ENCODE assay signal across 1 cellular context in the genomic region with DNA sequence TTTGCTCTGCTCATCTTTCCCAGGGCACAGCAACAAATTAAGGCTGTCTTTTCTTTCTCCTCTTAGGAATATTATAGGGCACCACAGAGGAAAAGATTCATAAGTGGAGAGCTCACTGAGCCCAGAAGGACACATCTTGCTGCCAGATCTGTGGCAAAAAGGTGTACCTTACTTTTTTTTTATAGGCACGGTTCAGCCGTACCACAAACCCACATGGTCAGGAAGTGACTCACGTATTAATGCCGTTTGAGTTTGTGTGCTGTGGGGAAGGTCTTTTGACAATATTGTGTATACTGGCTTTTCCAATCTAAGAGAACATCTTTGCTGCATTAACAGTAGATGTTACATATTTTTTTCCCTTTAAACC.
TF ChIP-seq lines count a peak whose summit lies in the region.

No MANE protein-coding gene starts in this region.

TF ChIP-seq in K562, 482 proteins besides CTCF, POLR2A, EP300 and RAD21 (continued from another document and continues in another):
- peak; percentile 38; the same call in 1 of the 2 replicates for TF ChIP-seq TCF3 (CRISPR knock-in tag; IDR thresholded peaks at IDR 0.05)
- TF ChIP-seq EWSR1 (IDR thresholded peaks at IDR 0.05; ENCODE audit: borderline replicate concordance, low read depth, partially characterized antibody): no peak
- peak; percentile 56; the same call in 1 of the 2 replicates for TF ChIP-seq TEAD4 (IDR thresholded peaks at IDR 0.05; ENCODE audit: low read length)
- no peak for TF ChIP-seq TEAD4 (CRISPR knock-in tag; IDR thresholded peaks at IDR 0.05; ENCODE audit: borderline replicate concordance)
- TF ChIP-seq FOXK2 (conservative IDR thresholded peaks at IDR 0.05 in 1 of 2, IDR thresholded peaks at IDR 0.05 in 1 of 2; ENCODE audit: low read depth in 2 of 2): 0 out of 4 replicates have a peak, but pooled peaks of 1 of the 2 experiments have one; percentile 26
- TF ChIP-seq, protein P1, sequence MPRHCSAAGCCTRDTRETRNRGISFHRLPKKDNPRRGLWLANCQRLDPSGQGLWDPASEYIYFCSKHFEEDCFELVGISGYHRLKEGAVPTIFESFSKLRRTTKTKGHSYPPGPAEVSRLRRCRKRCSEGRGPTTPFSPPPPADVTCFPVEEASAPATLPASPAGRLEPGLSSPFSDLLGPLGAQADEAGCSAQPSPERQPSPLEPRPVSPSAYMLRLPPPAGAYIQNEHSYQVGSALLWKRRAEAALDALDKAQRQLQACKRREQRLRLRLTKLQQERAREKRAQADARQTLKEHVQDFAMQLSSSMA (CRISPR knock-in tag; IDR thresholded peaks at IDR 0.05): no peak
- TF ChIP-seq, protein P2, sequence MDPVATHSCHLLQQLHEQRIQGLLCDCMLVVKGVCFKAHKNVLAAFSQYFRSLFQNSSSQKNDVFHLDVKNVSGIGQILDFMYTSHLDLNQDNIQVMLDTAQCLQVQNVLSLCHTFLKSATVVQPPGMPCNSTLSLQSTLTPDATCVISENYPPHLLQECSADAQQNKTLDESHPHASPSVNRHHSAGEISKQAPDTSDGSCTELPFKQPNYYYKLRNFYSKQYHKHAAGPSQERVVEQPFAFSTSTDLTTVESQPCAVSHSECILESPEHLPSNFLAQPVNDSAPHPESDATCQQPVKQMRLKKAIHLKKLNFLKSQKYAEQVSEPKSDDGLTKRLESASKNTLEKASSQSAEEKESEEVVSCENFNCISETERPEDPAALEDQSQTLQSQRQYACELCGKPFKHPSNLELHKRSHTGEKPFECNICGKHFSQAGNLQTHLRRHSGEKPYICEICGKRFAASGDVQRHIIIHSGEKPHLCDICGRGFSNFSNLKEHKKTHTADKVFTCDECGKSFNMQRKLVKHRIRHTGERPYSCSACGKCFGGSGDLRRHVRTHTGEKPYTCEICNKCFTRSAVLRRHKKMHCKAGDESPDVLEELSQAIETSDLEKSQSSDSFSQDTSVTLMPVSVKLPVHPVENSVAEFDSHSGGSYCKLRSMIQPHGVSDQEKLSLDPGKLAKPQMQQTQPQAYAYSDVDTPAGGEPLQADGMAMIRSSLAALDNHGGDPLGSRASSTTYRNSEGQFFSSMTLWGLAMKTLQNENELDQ (CRISPR knock-in tag; IDR thresholded peaks at IDR 0.05; ENCODE audit: borderline replicate concordance): no peak
- TF ChIP-seq, protein P3, sequence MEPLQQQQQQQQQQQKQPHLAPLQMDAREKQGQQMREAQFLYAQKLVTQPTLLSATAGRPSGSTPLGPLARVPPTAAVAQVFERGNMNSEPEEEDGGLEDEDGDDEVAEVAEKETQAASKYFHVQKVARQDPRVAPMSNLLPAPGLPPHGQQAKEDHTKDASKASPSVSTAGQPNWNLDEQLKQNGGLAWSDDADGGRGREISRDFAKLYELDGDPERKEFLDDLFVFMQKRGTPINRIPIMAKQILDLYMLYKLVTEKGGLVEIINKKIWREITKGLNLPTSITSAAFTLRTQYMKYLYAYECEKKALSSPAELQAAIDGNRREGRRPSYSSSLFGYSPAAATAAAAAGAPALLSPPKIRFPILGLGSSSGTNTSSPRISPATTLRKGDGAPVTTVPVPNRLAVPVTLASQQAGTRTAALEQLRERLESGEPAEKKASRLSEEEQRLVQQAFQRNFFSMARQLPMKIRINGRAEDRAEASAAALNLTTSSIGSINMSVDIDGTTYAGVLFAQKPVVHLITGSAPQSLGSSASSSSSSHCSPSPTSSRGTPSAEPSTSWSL (CRISPR knock-in tag; IDR thresholded peaks at IDR 0.05; ENCODE audit: borderline replicate concordance): no peak
- TF ChIP-seq, protein P4, sequence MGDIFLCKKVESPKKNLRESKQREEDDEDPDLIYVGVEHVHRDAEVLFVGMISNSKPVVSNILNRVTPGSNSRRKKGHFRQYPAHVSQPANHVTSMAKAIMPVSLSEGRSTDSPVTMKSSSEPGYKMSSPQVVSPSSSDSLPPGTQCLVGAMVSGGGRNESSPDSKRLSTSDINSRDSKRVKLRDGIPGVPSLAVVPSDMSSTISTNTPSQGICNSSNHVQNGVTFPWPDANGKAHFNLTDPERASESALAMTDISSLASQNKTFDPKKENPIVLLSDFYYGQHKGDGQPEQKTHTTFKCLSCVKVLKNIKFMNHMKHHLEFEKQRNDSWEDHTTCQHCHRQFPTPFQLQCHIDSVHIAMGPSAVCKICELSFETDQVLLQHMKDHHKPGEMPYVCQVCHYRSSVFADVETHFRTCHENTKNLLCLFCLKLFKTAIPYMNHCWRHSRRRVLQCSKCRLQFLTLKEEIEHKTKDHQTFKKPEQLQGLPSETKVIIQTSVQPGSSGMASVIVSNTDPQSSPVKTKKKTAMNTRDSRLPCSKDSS (IDR thresholded peaks at IDR 0.05; ENCODE audit: low read depth, partially characterized antibody): no peak
- TF ChIP-seq EHMT2 (IDR thresholded peaks at IDR 0.05): no peak
- TF ChIP-seq ZNF764 (CRISPR knock-in tag; IDR thresholded peaks at IDR 0.05; ENCODE audit: low read depth): no peak
- TF ChIP-seq CTBP1 (IDR thresholded peaks at IDR 0.05; ENCODE audit: borderline replicate concordance): 0 out of 2 replicates have a peak, but pooled peaks have one; percentile 14
- TF ChIP-seq CBFA2T3 (IDR thresholded peaks at IDR 0.05): peak; percentile 44; the same call in 1 of the 2 replicates
- no peak for TF ChIP-seq SMARCA5 (IDR thresholded peaks at IDR 0.05)
- TF ChIP-seq, protein P5, sequence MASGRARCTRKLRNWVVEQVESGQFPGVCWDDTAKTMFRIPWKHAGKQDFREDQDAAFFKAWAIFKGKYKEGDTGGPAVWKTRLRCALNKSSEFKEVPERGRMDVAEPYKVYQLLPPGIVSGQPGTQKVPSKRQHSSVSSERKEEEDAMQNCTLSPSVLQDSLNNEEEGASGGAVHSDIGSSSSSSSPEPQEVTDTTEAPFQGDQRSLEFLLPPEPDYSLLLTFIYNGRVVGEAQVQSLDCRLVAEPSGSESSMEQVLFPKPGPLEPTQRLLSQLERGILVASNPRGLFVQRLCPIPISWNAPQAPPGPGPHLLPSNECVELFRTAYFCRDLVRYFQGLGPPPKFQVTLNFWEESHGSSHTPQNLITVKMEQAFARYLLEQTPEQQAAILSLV (tag; IDR thresholded peaks at IDR 0.05): no peak
- no peak for TF ChIP-seq TCF7 (IDR thresholded peaks at IDR 0.05; ENCODE audit: borderline replicate concordance)
- no peak for TF ChIP-seq KLF13 (tag; IDR thresholded peaks at IDR 0.05; ENCODE audit: borderline replicate concordance, low read depth)
- no peak for TF ChIP-seq KDM5B (IDR thresholded peaks at IDR 0.05; ENCODE audit: insufficient replicate concordance, low read depth, low read length)
- TF ChIP-seq JUNB (CRISPR knock-in tag; conservative IDR thresholded peaks at IDR 0.05): no peak
- TF ChIP-seq FOXM1 (IDR thresholded peaks at IDR 0.05; ENCODE audit: low read depth): no peak
- TF ChIP-seq FOXM1 (CRISPR knock-in tag; IDR thresholded peaks at IDR 0.05; ENCODE audit: low read depth): no peak
- TF ChIP-seq SP1 (CRISPR knock-in tag; IDR thresholded peaks at IDR 0.05): no peak
- TF ChIP-seq ATF1 (CRISPR knock-in tag; IDR thresholded peaks at IDR 0.05): no peak
- TF ChIP-seq ATF1 (tag; IDR thresholded peaks at IDR 0.05): no peak
- no peak for TF ChIP-seq ZNF274 (IDR thresholded peaks at IDR 0.05; ENCODE audit: borderline replicate concordance, low read depth, low read length)
- no peak for TF ChIP-seq ZFX (CRISPR knock-in tag; IDR thresholded peaks at IDR 0.05)
- no peak for TF ChIP-seq SPI1 (IDR thresholded peaks at IDR 0.05; ENCODE audit: borderline replicate concordance, low read depth, low read length)
- TF ChIP-seq, protein P6, sequence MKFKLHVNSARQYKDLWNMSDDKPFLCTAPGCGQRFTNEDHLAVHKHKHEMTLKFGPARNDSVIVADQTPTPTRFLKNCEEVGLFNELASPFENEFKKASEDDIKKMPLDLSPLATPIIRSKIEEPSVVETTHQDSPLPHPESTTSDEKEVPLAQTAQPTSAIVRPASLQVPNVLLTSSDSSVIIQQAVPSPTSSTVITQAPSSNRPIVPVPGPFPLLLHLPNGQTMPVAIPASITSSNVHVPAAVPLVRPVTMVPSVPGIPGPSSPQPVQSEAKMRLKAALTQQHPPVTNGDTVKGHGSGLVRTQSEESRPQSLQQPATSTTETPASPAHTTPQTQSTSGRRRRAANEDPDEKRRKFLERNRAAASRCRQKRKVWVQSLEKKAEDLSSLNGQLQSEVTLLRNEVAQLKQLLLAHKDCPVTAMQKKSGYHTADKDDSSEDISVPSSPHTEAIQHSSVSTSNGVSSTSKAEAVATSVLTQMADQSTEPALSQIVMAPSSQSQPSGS (CRISPR knock-in tag; IDR thresholded peaks at IDR 0.05): no peak
- TF ChIP-seq CAMTA2 (CRISPR knock-in tag; conservative IDR thresholded peaks at IDR 0.05): no peak
- TF ChIP-seq ARID1B (IDR thresholded peaks at IDR 0.05): peak; percentile 79
- TF ChIP-seq, protein P7, sequence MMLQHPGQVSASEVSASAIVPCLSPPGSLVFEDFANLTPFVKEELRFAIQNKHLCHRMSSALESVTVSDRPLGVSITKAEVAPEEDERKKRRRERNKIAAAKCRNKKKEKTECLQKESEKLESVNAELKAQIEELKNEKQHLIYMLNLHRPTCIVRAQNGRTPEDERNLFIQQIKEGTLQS (IDR thresholded peaks at IDR 0.05): peak; percentile 66
- TF ChIP-seq, protein P7 (CRISPR knock-in tag; conservative IDR thresholded peaks at IDR 0.05): no peak
- peak; percentile 87 for TF ChIP-seq DPF2 (IDR thresholded peaks at IDR 0.05)
- no peak for TF ChIP-seq MTF1 (CRISPR knock-in tag; IDR thresholded peaks at IDR 0.05; ENCODE audit: borderline replicate concordance)
- peak; percentile 58; the same call in 1 of the 2 replicates for TF ChIP-seq SMARCC2 (IDR thresholded peaks at IDR 0.05; ENCODE audit: low read depth)
- peak; percentile 92 for TF ChIP-seq ZNF384 (IDR thresholded peaks at IDR 0.05; ENCODE audit: low read depth, low read length)
- TF ChIP-seq RBBP5 (IDR thresholded peaks at IDR 0.05; ENCODE audit: borderline replicate concordance, insufficient read depth, low read length, poor library complexity, severe bottlenecking): no peak
- TF ChIP-seq TAL1 (IDR thresholded peaks at IDR 0.05): no peak
- TF ChIP-seq, protein P8, sequence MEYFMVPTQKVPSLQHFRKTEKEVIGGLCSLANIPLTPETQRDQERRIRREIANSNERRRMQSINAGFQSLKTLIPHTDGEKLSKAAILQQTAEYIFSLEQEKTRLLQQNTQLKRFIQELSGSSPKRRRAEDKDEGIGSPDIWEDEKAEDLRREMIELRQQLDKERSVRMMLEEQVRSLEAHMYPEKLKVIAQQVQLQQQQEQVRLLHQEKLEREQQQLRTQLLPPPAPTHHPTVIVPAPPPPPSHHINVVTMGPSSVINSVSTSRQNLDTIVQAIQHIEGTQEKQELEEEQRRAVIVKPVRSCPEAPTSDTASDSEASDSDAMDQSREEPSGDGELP (CRISPR knock-in tag; IDR thresholded peaks at IDR 0.05; ENCODE audit: borderline replicate concordance): no peak
- no peak for TF ChIP-seq MXI1 (IDR thresholded peaks at IDR 0.05; ENCODE audit: low read depth, low read length)
- TF ChIP-seq, protein P9, sequence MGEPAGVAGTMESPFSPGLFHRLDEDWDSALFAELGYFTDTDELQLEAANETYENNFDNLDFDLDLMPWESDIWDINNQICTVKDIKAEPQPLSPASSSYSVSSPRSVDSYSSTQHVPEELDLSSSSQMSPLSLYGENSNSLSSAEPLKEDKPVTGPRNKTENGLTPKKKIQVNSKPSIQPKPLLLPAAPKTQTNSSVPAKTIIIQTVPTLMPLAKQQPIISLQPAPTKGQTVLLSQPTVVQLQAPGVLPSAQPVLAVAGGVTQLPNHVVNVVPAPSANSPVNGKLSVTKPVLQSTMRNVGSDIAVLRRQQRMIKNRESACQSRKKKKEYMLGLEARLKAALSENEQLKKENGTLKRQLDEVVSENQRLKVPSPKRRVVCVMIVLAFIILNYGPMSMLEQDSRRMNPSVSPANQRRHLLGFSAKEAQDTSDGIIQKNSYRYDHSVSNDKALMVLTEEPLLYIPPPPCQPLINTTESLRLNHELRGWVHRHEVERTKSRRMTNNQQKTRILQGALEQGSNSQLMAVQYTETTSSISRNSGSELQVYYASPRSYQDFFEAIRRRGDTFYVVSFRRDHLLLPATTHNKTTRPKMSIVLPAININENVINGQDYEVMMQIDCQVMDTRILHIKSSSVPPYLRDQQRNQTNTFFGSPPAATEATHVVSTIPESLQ (CRISPR knock-in tag; IDR thresholded peaks at IDR 0.05): no peak
- no peak for TF ChIP-seq SETDB1 (IDR thresholded peaks at IDR 0.05; ENCODE audit: low read length)
- TF ChIP-seq ZZZ3 (IDR thresholded peaks at IDR 0.05): no peak
- no peak for TF ChIP-seq MYBL2 (IDR thresholded peaks at IDR 0.05; ENCODE audit: low read depth)
- no peak for TF ChIP-seq MYBL2 (CRISPR knock-in tag; IDR thresholded peaks at IDR 0.05; ENCODE audit: borderline replicate concordance)
- TF ChIP-seq ZNF12 (CRISPR knock-in tag; IDR thresholded peaks at IDR 0.05): no peak
- TF ChIP-seq KAT2B (IDR thresholded peaks at IDR 0.05; ENCODE audit: low read depth, low read length): no peak
- TF ChIP-seq PHF8 (IDR thresholded peaks at IDR 0.05; ENCODE audit: borderline replicate concordance, low read length): no peak
- TF ChIP-seq, protein P10, sequence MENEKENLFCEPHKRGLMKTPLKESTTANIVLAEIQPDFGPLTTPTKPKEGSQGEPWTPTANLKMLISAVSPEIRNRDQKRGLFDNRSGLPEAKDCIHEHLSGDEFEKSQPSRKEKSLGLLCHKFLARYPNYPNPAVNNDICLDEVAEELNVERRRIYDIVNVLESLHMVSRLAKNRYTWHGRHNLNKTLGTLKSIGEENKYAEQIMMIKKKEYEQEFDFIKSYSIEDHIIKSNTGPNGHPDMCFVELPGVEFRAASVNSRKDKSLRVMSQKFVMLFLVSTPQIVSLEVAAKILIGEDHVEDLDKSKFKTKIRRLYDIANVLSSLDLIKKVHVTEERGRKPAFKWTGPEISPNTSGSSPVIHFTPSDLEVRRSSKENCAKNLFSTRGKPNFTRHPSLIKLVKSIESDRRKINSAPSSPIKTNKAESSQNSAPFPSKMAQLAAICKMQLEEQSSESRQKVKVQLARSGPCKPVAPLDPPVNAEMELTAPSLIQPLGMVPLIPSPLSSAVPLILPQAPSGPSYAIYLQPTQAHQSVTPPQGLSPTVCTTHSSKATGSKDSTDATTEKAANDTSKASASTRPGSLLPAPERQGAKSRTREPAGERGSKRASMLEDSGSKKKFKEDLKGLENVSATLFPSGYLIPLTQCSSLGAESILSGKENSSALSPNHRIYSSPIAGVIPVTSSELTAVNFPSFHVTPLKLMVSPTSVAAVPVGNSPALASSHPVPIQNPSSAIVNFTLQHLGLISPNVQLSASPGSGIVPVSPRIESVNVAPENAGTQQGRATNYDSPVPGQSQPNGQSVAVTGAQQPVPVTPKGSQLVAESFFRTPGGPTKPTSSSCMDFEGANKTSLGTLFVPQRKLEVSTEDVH (IDR thresholded peaks at IDR 0.05; ENCODE audit: low read depth, partially characterized antibody): no peak
- no peak for TF ChIP-seq RBM22 (IDR thresholded peaks at IDR 0.05; ENCODE audit: low read depth, low read length, poor library complexity, severe bottlenecking)
- TF ChIP-seq NFE2L1 (tag; IDR thresholded peaks at IDR 0.05; ENCODE audit: borderline replicate concordance, low read depth): no peak
- TF ChIP-seq NR1H2 (CRISPR knock-in tag; IDR thresholded peaks at IDR 0.05): no peak
